ENCODE assay signal across 1 cellular context in the genomic region with DNA sequence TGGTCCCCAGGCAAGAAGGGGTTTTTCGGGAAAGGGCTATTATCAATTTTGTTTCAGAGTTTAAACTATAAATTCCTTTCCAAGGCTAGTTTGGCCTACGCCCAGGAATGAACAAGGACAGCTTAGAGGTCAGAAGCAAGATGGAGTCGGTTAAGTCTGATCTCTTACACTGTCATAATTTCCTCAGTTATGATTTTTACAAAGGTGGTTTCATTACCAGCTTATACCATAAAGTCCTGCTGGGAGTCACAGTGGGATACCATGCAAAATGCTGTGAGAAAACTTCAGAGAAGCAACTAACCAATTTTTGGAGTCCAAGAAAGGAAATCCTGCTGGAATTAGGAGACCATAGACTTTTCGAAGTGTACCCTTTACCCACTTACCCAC.
TF ChIP-seq lines count a peak whose summit lies in the region.

No MANE protein-coding gene starts in this region.

TF ChIP-seq in WTC11, 78 proteins besides CTCF, POLR2A, EP300 and RAD21:
- TF ChIP-seq, protein P1, sequence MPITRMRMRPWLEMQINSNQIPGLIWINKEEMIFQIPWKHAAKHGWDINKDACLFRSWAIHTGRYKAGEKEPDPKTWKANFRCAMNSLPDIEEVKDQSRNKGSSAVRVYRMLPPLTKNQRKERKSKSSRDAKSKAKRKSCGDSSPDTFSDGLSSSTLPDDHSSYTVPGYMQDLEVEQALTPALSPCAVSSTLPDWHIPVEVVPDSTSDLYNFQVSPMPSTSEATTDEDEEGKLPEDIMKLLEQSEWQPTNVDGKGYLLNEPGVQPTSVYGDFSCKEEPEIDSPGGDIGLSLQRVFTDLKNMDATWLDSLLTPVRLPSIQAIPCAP (CRISPR knock-in tag; IDR thresholded peaks at IDR 0.05): no peak
- TF ChIP-seq JAZF1 (CRISPR knock-in tag; IDR thresholded peaks at IDR 0.05) (no peak), NFATC4 (CRISPR knock-in tag; IDR thresholded peaks at IDR 0.05) (no peak), CREM (CRISPR knock-in tag; IDR thresholded peaks at IDR 0.05) (no peak), RORB (CRISPR knock-in tag; IDR thresholded peaks at IDR 0.05) (no peak)
- TF ChIP-seq, protein P2, sequence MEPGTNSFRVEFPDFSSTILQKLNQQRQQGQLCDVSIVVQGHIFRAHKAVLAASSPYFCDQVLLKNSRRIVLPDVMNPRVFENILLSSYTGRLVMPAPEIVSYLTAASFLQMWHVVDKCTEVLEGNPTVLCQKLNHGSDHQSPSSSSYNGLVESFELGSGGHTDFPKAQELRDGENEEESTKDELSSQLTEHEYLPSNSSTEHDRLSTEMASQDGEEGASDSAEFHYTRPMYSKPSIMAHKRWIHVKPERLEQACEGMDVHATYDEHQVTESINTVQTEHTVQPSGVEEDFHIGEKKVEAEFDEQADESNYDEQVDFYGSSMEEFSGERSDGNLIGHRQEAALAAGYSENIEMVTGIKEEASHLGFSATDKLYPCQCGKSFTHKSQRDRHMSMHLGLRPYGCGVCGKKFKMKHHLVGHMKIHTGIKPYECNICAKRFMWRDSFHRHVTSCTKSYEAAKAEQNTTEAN (CRISPR knock-in tag; IDR thresholded peaks at IDR 0.05): no peak
- TF ChIP-seq, protein P3, sequence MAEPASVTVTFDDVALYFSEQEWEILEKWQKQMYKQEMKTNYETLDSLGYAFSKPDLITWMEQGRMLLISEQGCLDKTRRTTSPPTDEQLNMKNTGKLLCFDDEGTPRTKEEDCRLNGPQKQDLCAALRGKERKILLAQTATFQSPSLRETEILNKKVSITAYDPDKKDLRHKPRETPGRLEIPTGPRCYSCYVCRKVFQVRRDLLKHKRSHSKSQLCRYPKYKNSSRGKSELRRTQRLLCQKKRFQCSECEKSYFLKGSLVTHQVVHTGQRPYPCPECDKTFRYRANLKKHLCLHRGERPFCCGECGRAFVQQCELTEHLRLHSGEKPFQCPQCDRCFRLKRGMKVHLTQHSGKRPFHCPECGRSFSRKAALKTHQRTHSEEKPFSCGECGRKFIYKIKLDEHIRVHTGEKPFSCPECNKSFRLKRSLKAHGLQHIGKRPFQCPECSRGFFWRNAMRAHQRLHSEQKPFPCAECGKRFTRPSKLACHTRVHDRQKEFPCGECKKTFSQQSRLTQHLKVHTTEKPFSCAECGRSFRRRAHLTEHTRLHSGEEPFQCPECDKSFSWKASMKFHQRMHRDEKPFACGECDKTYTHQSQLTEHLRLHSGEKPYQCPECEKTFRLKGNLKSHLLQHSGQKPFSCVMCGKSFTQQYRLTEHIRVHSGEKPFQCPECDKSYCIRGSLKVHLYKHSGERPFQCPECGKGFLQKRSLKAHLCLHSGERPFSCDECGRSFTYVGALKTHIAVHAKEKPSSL (CRISPR knock-in tag; conservative IDR thresholded peaks at IDR 0.05): no peak
